1 cellular context compared by ENCODE assay signal in the genomic region with DNA sequence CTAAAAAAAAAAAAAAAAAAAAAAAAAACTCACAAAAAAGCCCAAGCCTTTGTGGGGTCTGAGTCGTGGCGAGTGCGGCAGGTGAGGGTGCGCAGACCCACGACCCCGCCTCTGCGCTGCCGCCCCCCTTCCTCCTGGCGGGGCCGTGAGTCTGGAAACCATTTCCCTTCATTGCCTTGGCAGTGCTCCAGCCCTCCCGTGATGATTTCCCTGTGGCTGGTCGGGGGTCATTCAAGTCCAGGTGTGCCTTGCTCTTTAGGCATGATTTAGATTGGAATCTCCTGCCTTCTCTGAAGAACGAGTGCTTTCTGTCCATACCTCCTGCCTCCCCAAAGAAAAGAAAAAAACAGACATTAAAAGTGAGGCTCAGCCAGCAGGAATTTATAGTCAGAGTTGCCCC.
TF ChIP-seq lines count a peak whose summit lies in the region.

No MANE protein-coding gene starts in this region.

TF ChIP-seq in HepG2, 621 proteins besides CTCF, POLR2A, EP300 and RAD21 (continued from another document):
- TF ChIP-seq RERE (CRISPR knock-in tag; IDR thresholded peaks at IDR 0.05; ENCODE audit: low read depth) (no peak), NPAS2 (CRISPR knock-in tag; IDR thresholded peaks at IDR 0.05; ENCODE audit: borderline replicate concordance) (no peak), SSRP1 (CRISPR knock-in tag; IDR thresholded peaks at IDR 0.05) (no peak), ZFP36L2 (CRISPR knock-in tag; IDR thresholded peaks at IDR 0.05) (no peak), ZFP82 (CRISPR knock-in tag; IDR thresholded peaks at IDR 0.05; ENCODE audit: borderline replicate concordance) (no peak), MAF1 (CRISPR knock-in tag; IDR thresholded peaks at IDR 0.05; ENCODE audit: borderline replicate concordance) (no peak), SNAI1 (CRISPR knock-in tag; IDR thresholded peaks at IDR 0.05; ENCODE audit: borderline replicate concordance) (no peak), MXD4 (CRISPR knock-in tag; IDR thresholded peaks at IDR 0.05) (no peak), ZNF816 (CRISPR knock-in tag; IDR thresholded peaks at IDR 0.05; ENCODE audit: borderline replicate concordance) (no peak), FOXO1 (CRISPR knock-in tag; IDR thresholded peaks at IDR 0.05) (no peak), ZNF547 (CRISPR knock-in tag; IDR thresholded peaks at IDR 0.05) (no peak), ZNF275 (CRISPR knock-in tag; IDR thresholded peaks at IDR 0.05; ENCODE audit: borderline replicate concordance) (no peak)
